ENCODE assay signal across 14 cellular contexts in the genomic region with DNA sequence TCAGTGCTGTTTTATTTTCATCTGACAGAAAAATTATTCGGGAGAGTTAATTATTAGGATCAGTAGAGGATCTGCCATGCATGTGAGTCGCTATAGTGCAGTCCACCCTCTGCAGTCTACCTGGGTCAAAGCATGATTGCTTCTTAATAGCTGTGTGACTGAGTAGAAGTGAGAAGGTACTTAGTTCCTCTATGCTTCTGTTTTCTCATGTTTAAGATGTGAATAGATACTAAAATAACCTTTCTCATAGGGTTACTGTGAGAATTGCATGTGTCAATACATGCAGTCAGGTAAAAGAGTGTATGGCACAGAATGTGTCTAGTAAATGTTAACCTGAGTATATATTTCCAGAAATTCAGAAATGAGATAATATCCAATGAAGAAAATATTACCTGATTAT.
DNase-seq lines count a peak whose midpoint lies in the region; ATAC-seq and TF ChIP-seq lines count a peak whose summit lies in the region.
"Had no signal": no experiment of that assay in that cellular context is flagged by ENCODE, and none has a peak within 500 bp of the region (broad histone marks: within the 10 kb centered on the region; RNA-seq: fewer than 3 reads in every experiment).

No MANE protein-coding gene starts in this region.

- H3K9ac ChIP-seq in trophoblast cell (ENCODE audit: low read length): no peak overlapping the region

- TF ChIP-seq CTCF in GM12865 (IDR thresholded peaks at IDR 0.05; ENCODE audit: insufficient read depth, low read depth, low read length, missing control alignments): no peak
- no peak for TF ChIP-seq CTCF in GM20000 (IDR thresholded peaks at IDR 0.05; ENCODE audit: extremely low read depth, missing control alignments)

- no peak overlapping the region for H2AK5ac ChIP-seq in trophoblast cell (ENCODE audit: low read length)

- H4K12ac ChIP-seq in trophoblast cell (ENCODE audit: low read depth, low read length): no peak overlapping the region

- no peak overlapping the region for H3K4me3 ChIP-seq in GM12865 (ENCODE audit: low read depth, low read length)
- no peak overlapping the region for H3K4me3 ChIP-seq in trophoblast cell (ENCODE audit: low read depth, low read length)
- H3K4me3 ChIP-seq: HAP-1 had no signal

- no peak overlapping the region for H2BK120ac ChIP-seq in trophoblast cell (ENCODE audit: insufficient read depth, low read length, poor library complexity)

- no peak overlapping the region for H3K27ac ChIP-seq in trophoblast cell (ENCODE audit: low read depth, low read length)

- no peaks in the 10 kb centered on the region for H3K27me3 ChIP-seq in trophoblast cell (ENCODE audit: insufficient read depth, low read length)

- H2BK5ac ChIP-seq in trophoblast cell (ENCODE audit: low read depth, low read length, poor library complexity): no peak overlapping the region

- no peak overlapping the region for H4K8ac ChIP-seq in trophoblast cell (ENCODE audit: low read depth, low read length)

- H3K4me2 ChIP-seq in trophoblast cell (ENCODE audit: low read length): no peak overlapping the region

- H3K4ac ChIP-seq in trophoblast cell (ENCODE audit: low read depth, low read length): no peak overlapping the region

- no peak overlapping the region for H3K23ac ChIP-seq in trophoblast cell (ENCODE audit: low read length)

- no peak overlapping the region for H3K14ac ChIP-seq in trophoblast cell (ENCODE audit: low read length)

- no peaks in the 10 kb centered on the region for H3K9me3 ChIP-seq in trophoblast cell (ENCODE audit: insufficient read depth, low read depth, low read length)
- H3K9me3 ChIP-seq: HAP-1 had no signal

- H3K36me3 ChIP-seq in trophoblast cell (ENCODE audit: control insufficient read depth in 1 of 2, insufficient read depth in 2 of 2, low read length in 2 of 2): no peaks in the 10 kb centered on the region
- H3K36me3 ChIP-seq: HAP-1 had no signal

- no peak overlapping the region for H3K18ac ChIP-seq in trophoblast cell (ENCODE audit: low read length)

- no peaks in the 10 kb centered on the region for H3K79me2 ChIP-seq in trophoblast cell (ENCODE audit: control insufficient read depth, insufficient read depth, low read length, poor library complexity)

- H2AFZ ChIP-seq in trophoblast cell (ENCODE audit: insufficient read depth, low read length, poor library complexity): no peak overlapping the region

- WGBS in trophoblast cell (ENCODE audit: extremely low coverage, insufficient coverage, insufficient read length): no CpG with 5 or more reads among the region's 2 CpGs

- H2BK12ac ChIP-seq in trophoblast cell (ENCODE audit: low read length): no peak overlapping the region

- H4K91ac ChIP-seq in trophoblast cell (ENCODE audit: low read depth, low read length): no peak overlapping the region

- H3K79me1 ChIP-seq in trophoblast cell (ENCODE audit: low read length): no peaks in the 10 kb centered on the region

- H3K4me1 ChIP-seq in trophoblast cell (ENCODE audit: control insufficient read depth in 1 of 2, insufficient read depth in 2 of 2, low read length in 2 of 2): no peaks in the 10 kb centered on the region
- H3K4me1 ChIP-seq: HAP-1 had no signal

- ATAC-seq in GM18520 (IDR thresholded peaks at IDR 0.05; ENCODE audit: unreplicated experiment) (peak; percentile 46), HG03432 (IDR thresholded peaks at IDR 0.05; ENCODE audit: unreplicated experiment) (peak; percentile 59), HG02852 (IDR thresholded peaks at IDR 0.05; ENCODE audit: unreplicated experiment) (no peak)

- DNase-seq in GM12865 (ENCODE audit: low read depth): peak; percentile 36
- peak; percentile 8 for DNase-seq in GM20000 (ENCODE audit: low spot score)
- DNase-seq in trophoblast cell: no peak
- no peak for DNase-seq in kidney glomerular epithelial cell (lab: John Stamatoyannopoulos, UW)
- no peak for DNase-seq in stimulated activated CD8-positive, alpha-beta memory T cell treated with anti-CD3 and anti-CD28 coated beads, Interleukin-4, amount 100 ng/mL, for 48 hours
- DNase-seq: C1 segment of cervical spinal cord; Calu3; CD4-positive, alpha-beta T cell; DMS 273 treated with DMSO at 0.1 percent for 48 hours; KG1 had no signal

Comparison
In these comparisons a context has a peak if more than half of its experiments do, and no peak if none do; other contexts are left out.
1. DNase-seq: peak in GM12865 (single experiment) and GM20000 (single experiment); none in trophoblast cell (0 of 2), kidney glomerular epithelial cell (single experiment) and stimulated activated CD8-positive, alpha-beta memory T cell treated with anti-CD3 and anti-CD28 coated beads, Interleukin-4, amount 100 ng/mL, for 48 hours (single experiment).